Comparison of ENCODE assay signal across 13 cellular contexts in the genomic region with DNA sequence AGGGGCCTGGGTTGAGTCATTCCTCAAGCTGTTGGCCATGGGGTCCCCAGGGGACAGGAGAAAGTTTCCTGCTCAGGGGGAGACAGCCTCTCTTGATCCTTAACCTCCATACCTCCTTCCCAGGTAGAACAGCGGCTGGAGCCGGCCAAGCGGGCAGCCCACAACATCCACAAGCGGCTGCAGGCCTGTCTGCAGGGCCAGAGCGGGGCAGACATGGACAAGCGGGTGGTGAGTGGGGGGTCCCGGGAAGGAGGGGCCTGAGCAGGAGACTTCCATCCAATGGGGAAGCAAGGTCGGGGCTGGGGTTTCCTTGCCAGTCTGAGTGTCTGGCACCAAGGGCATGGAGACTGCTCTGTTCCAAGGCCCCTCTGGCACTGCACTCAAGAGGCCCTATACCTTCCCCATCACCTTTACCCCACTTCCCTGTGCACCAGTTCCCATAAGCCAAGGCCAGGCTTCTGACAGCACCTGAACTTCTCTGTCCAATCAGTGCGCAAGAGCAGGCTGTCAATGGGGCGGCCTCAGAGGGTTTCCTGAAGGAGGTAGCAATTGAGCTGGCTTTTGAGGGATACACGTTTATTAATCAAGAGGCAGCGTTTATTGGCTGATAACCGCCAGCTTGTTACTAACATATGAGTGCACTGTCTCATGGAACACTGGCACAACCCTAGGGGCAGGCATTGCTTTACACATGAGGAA. TPM values are rescaled to one million over a fixed set of nuclear protein-coding genes. Genes with fewer than 3 reads are reported as not detected.
DNase-seq lines count a peak whose midpoint lies in the region; ATAC-seq and TF ChIP-seq lines count a peak whose summit lies in the region.
"Had no signal": no experiment of that assay in that cellular context is flagged by ENCODE, and none has a peak within 500 bp of the region (broad histone marks: within the 10 kb centered on the region; RNA-seq: fewer than 3 reads in every experiment).

No MANE protein-coding gene starts in this region.

- TF ChIP-seq POLR2A in Peyer's patch (IDR thresholded peaks at IDR 0.05) (peak; percentile 50 to 92), prostate gland (IDR thresholded peaks at IDR 0.05) (no peak)

- 0 out of 2 replicates have a peak, but pooled peaks cover 4% of the 10 kb centered on the region for H4K20me1 ChIP-seq in SK-N-SH (ENCODE audit: insufficient read depth)

- intact Hi-C loops in prostate gland (cut with DNase I) (loop anchor here (5.0 kb wide), 2 partner anchors 36 to 151 kb away; a partner anchor contains a TSS), Calu3 (cut with micrococcal nuclease; ENCODE audit: unreplicated experiment) (loop anchor here (10.0 kb wide), 1 partner anchor 153 kb away; no protein-coding TSS in a partner anchor)

- no peaks in the 10 kb centered on the region for H3K9me2 ChIP-seq in SK-N-SH

- WGBS in SK-N-SH (ENCODE audit: low lambda C conversion rate), result 96% methylated on average over 11 of the region's 13 CpGs
- 67% methylated on average over 13 of the region's 13 CpGs for WGBS in prostate gland

- POLR2A ChIA-PET in SK-N-SH (lab: Yijun Ruan, JAX), result interaction anchor here (2.7 kb wide), 1 partner anchor 17 kb away, joined by 21 read pairs; a partner anchor contains a TSS

- H3K27me3 Mint-ChIP-seq in Calu3 (ENCODE audit: unreplicated experiment), result no peaks in the 10 kb centered on the region

- TF ChIP-seq RAD21 in SK-N-SH (IDR thresholded peaks at IDR 0.05; ENCODE audit: low read length), result no peak

- H3K4me3 ChIP-seq in SK-N-SH (ENCODE audit: low read depth in 2 of 2, low read length in 1 of 2) (no peak overlapping the region), Peyer's patch (peak overlapping the region; percentile 54 to 85 (median 78)), epithelial cell of esophagus (ENCODE audit: low read length) (peak overlapping the region; percentile 95), prostate gland (no peak overlapping the region), foreskin fibroblast (ENCODE audit: low read depth in 1 of 2, low read length in 2 of 2) (no peak overlapping the region)

- no peak for ATAC-seq in SK-N-SH treated with all-trans-retinoic acid at 6 μM for 48 hours

- peaks cover 9% of the 10 kb centered on the region for H3K4me1 Mint-ChIP-seq in Calu3 (ENCODE audit: low read depth, unreplicated experiment)

- H3K27me3 ChIP-seq in SK-N-SH (ENCODE audit: insufficient read depth) (no peaks in the 10 kb centered on the region), Peyer's patch (no peaks in the 10 kb centered on the region), prostate gland (replicated peaks; ENCODE audit: insufficient read depth) (no peaks in the 10 kb centered on the region)

- CTCF ChIA-PET in SK-N-SH (lab: Yijun Ruan, JAX), result interaction anchor here (1.1 to 34.3 kb wide), 8 partner anchors 12 to 151 kb away, joined by 3 to 898 read pairs (median 32); a partner anchor contains a TSS
- CTCF ChIA-PET in Calu3 (lab: Charles Lee), result interaction anchor here (0.8 kb wide), 1 partner anchor 35 kb away, joined by 3 read pairs; no protein-coding TSS in a partner anchor

- H3K9me3 ChIP-seq in SK-N-SH (no peaks in the 10 kb centered on the region), Peyer's patch (no peaks in the 10 kb centered on the region), prostate gland (no peaks in the 10 kb centered on the region)

- no peak for DNase-seq in SK-N-SH
- peak in 2 of 3 donors; percentile 72 to 86 for DNase-seq in Peyer's patch
- DNase-seq in epithelial cell of esophagus (ENCODE audit: low read depth), result no peak
- DNase-seq in prostate gland (ENCODE audit: low spot score), result no peak
- no peak for DNase-seq in glomerular visceral epithelial cell (ENCODE audit: extremely low spot score)
- DNase-seq in foreskin fibroblast, result no peak
- no peak for DNase-seq in Calu3
- DNase-seq: activated gamma-delta T cell, dermis blood vessel endothelial cell, DMS79, NCI-H187, T1000 had no signal

- H3K27ac ChIP-seq in SK-N-SH (ENCODE audit: low read depth in 2 of 2, low read length in 1 of 2) (no peak overlapping the region; a peak in 1 of 4 replicates), Peyer's patch (peak overlapping the region; percentile 87 to 98 (median 94)), prostate gland (peak overlapping the region; percentile 73 to 80)

- no peak overlapping the region for H3K9ac ChIP-seq in SK-N-SH

- H3K36me3 Mint-ChIP-seq in Calu3 (ENCODE audit: insufficient read depth, unreplicated experiment), result peaks cover 54% of the 10 kb centered on the region

- H3K4me1 ChIP-seq in SK-N-SH (ENCODE audit: control insufficient read depth in 1 of 2, insufficient read depth in 2 of 2, low read depth in 1 of 2, low read length in 1 of 2) (peaks cover 4 to 37% of the 10 kb centered on the region in 2 experiments; a peak in 2 of 4 replicates), Peyer's patch (peaks cover 12 to 55% (median 41%) of the 10 kb centered on the region in 4 donors), prostate gland (replicated peaks) (no peaks in the 10 kb centered on the region)

- H3F3A ChIP-seq in SK-N-SH (replicated peaks; ENCODE audit: insufficient read depth), result peaks cover 4% of the 10 kb centered on the region

- H3K36me3 ChIP-seq in SK-N-SH (replicated peaks in 1 of 2; ENCODE audit: control insufficient read depth in 1 of 2, insufficient read depth in 2 of 2, low read length in 1 of 2), result peaks cover 4 to 8% of the 10 kb centered on the region in 2 experiments
- H3K36me3 ChIP-seq in Peyer's patch, result peaks cover 0 to 25% (median 0%) of the 10 kb centered on the region in 3 donors
- H3K36me3 ChIP-seq in prostate gland, result no peaks in the 10 kb centered on the region

- no peak for TF ChIP-seq EP300 in SK-N-SH (IDR thresholded peaks at IDR 0.05; ENCODE audit: borderline replicate concordance in 1 of 2, low read depth in 1 of 2, low read length in 1 of 2)

- no peak overlapping the region for H2AFZ ChIP-seq in SK-N-SH (ENCODE audit: low read depth)

- no peak overlapping the region for H3K4me3 Mint-ChIP-seq in Calu3 (ENCODE audit: low read depth, unreplicated experiment)

- H3K27ac Mint-ChIP-seq in Calu3 (ENCODE audit: unreplicated experiment), result no peak overlapping the region

- BruUV-seq in Calu3 (replicated peaks; lab: Mats Ljungman, UMichigan), result no TSS peak

- peak overlapping the region; percentile 98; the same call in 1 of the 2 replicates for H3K4me2 ChIP-seq in SK-N-SH

- no peak for TF ChIP-seq CTCF in SK-N-SH (IDR thresholded peaks at IDR 0.05)
- TF ChIP-seq CTCF in Peyer's patch (IDR thresholded peaks at IDR 0.05), result peak in 2 of 6 experiments; percentile 22 to 25
- TF ChIP-seq CTCF in epithelial cell of esophagus (IDR thresholded peaks at IDR 0.05; ENCODE audit: insufficient read depth, low read depth, low read length, missing control alignments), result no peak
- no peak for TF ChIP-seq CTCF in prostate gland (IDR thresholded peaks at IDR 0.05)
- no peak for TF ChIP-seq CTCF in foreskin fibroblast (IDR thresholded peaks at IDR 0.05; ENCODE audit: low read depth, low read length)
- TF ChIP-seq CTCF in Calu3 (IDR thresholded peaks at IDR 0.05; ENCODE audit: unreplicated experiment), result no peak

- H3K9me3 Mint-ChIP-seq in Calu3 (ENCODE audit: low read depth, unreplicated experiment), result no peaks in the 10 kb centered on the region

- peaks cover 7% of the 10 kb centered on the region; the same call in 1 of the 2 replicates for H3K79me2 ChIP-seq in SK-N-SH (ENCODE audit: insufficient read depth)

TF ChIP-seq in SK-N-SH, 30 proteins besides CTCF, POLR2A, EP300 and RAD21 (continues in another document):
- TF ChIP-seq ELF1 (IDR thresholded peaks at IDR 0.05), result no peak

TF ChIP-seq in SK-N-SH treated with all-trans-retinoic acid at 6 μM for 48 hours, 23 proteins besides CTCF, POLR2A, EP300 and RAD21 (continues in another document):
- TF ChIP-seq ZFP3 (CRISPR knock-in tag; IDR thresholded peaks at IDR 0.05) (no peak), ZNF70 (CRISPR knock-in tag; IDR thresholded peaks at IDR 0.05) (no peak), BACH2 (CRISPR knock-in tag; IDR thresholded peaks at IDR 0.05; ENCODE audit: borderline replicate concordance) (no peak), ZFP30 (CRISPR knock-in tag; IDR thresholded peaks at IDR 0.05) (no peak), RARB (CRISPR knock-in tag; IDR thresholded peaks at IDR 0.05) (no peak)

RNA-seq across cellular contexts. Expression of a gene that starts 1.9 kb away (rescaled TPM):
- polyA plus RNA-seq in SK-N-SH (2012; rRNA removed), result 8.6 and 8.9 TPM in 2 replicates
- 5.9 and 10.2 TPM in 2 replicates for polyA plus RNA-seq in SK-N-SH (2012; cell fraction: cytosol; rRNA removed)
- 28.2 and 29.7 TPM in 2 replicates for polyA plus RNA-seq in SK-N-SH (2012; cell fraction: nucleus; rRNA removed)
- total RNA-seq in Peyer's patch (100 to 1,000 TPM in 1 of 4 donors, 10 to 100 TPM in 3; 55.0 to 135 (median 71.8) TPM), prostate gland (10 to 100 TPM; 10.9 to 12.0 TPM), Calu3 (2022) (13.0 and 17.6 TPM in 2 replicates)

RNA-seq across cellular contexts. Expression of a gene that starts 17.1 kb away (rescaled TPM):
- polyA plus RNA-seq in SK-N-SH (2012; rRNA removed), result 22.5 and 24.5 TPM in 2 replicates
- 13.3 and 20.5 TPM in 2 replicates for polyA plus RNA-seq in SK-N-SH (2012; cell fraction: cytosol; rRNA removed)
- polyA plus RNA-seq in SK-N-SH (2012; cell fraction: nucleus; rRNA removed), result 7.5 and 7.9 TPM in 2 replicates
- 100 to 1,000 TPM in 3 of 4 donors, 10 to 100 TPM in 1; 19.0 to 146 (median 111) TPM for total RNA-seq in Peyer's patch
- total RNA-seq in prostate gland, result 10 to 100 TPM; 12.9 to 87.8 TPM
- 18.4 and 21.4 TPM in 2 replicates for total RNA-seq in Calu3 (2022)

RNA-seq across cellular contexts. Expression of a gene that starts 32.8 kb away (rescaled TPM):
- 81.1 and 99.4 TPM in 2 replicates for polyA plus RNA-seq in SK-N-SH (2012; rRNA removed)
- polyA plus RNA-seq in SK-N-SH (2012; cell fraction: cytosol; rRNA removed), result 26.3 and 38.0 TPM in 2 replicates
- 424 and 495 TPM in 2 replicates for polyA plus RNA-seq in SK-N-SH (2012; cell fraction: nucleus; rRNA removed)
- 100 to 1,000 TPM in 3 of 4 donors, 10 to 100 TPM in 1; 67.1 to 189 (median 117) TPM for total RNA-seq in Peyer's patch
- 100 to 1,000 TPM in 1 of 2 donors, 10 to 100 TPM in 1; 43.9 to 146 TPM for total RNA-seq in prostate gland
- 89.8 and 95.3 TPM in 2 replicates for total RNA-seq in Calu3 (2022)

RNA-seq across cellular contexts. Expression of a gene that starts 34.0 kb away (rescaled TPM):
- 9,680 and 12,045 TPM in 2 replicates for polyA plus RNA-seq in SK-N-SH (2012; rRNA removed)
- polyA plus RNA-seq in SK-N-SH (2012; cell fraction: cytosol; rRNA removed), result 4,725 and 6,471 TPM in 2 replicates
- polyA plus RNA-seq in SK-N-SH (2012; cell fraction: nucleus; rRNA removed), result 4,064 and 4,989 TPM in 2 replicates
- 100 to 1,000 TPM in 1 of 4 donors, 10 to 100 TPM in 3; 44.8 to 352 (median 73.5) TPM for total RNA-seq in Peyer's patch
- total RNA-seq in prostate gland, result 1,000 to 10,000 TPM in 1 of 2 donors, 100 to 1,000 TPM in 1; 365 to 1,063 TPM
- total RNA-seq in Calu3 (2022), result 61.4 and 72.3 TPM in 2 replicates

RNA-seq across cellular contexts. Expression of a gene that starts 44.7 kb away (rescaled TPM):
- polyA plus RNA-seq in SK-N-SH (2012; rRNA removed), result 48.2 and 52.2 TPM in 2 replicates
- polyA plus RNA-seq in SK-N-SH (2012; cell fraction: cytosol; rRNA removed), result 40.0 and 45.5 TPM in 2 replicates
- 141 and 151 TPM in 2 replicates for polyA plus RNA-seq in SK-N-SH (2012; cell fraction: nucleus; rRNA removed)
- total RNA-seq in Peyer's patch (100 to 1,000 TPM in 1 of 4 donors, 10 to 100 TPM in 3; 37.5 to 144 (median 57.1) TPM), prostate gland (10 to 100 TPM; 39.6 to 49.0 TPM), Calu3 (2022) (23.7 and 26.8 TPM in 2 replicates)

Comparison
In these comparisons a context has a peak if more than half of its experiments do, and no peak if none do; other contexts are left out.
1. DNase-seq: peak in Peyer's patch (2 of 3); none in SK-N-SH (single experiment), epithelial cell of esophagus (single experiment), prostate gland (single experiment), glomerular visceral epithelial cell (single experiment), foreskin fibroblast (0 of 2) and Calu3 (single experiment).
2. H3K27ac ChIP-seq: peak in Peyer's patch (4 of 4) and prostate gland (2 of 2); none in SK-N-SH (0 of 2).
3. H3K4me3 ChIP-seq: peak in Peyer's patch (4 of 4) and epithelial cell of esophagus (single experiment); none in SK-N-SH (0 of 2), prostate gland (0 of 2) and foreskin fibroblast (0 of 2).